25 cellular contexts compared by ENCODE assay signal in the genomic region with DNA sequence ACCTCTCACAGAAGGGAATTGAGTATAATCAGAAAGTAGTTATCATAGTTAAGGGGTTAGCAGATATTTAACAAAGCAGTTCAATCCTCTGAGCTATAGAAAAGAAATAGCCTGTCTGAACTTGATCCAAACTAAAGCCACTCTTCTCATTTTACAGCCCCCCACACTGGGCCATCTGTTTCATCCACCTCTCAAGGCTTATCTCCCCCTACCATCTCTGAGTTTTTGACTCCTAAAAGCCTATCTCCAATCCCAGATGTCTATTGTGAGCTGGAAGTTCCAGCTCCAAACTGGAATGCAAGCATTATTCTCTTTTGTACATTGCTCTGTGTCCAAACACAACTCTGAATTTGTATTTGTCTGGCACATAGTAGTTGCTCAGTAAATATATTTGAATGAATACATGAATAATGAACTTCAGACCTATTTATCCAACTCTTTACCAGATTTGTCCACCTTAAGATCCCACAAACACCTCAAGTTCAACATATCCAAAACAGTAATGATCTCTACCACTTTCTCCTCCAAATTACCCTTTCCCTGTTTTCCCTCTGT.
"Had no signal": no experiment of that assay in that cellular context is flagged by ENCODE, and none has a peak within 500 bp of the region (broad histone marks: within the 10 kb centered on the region; RNA-seq: fewer than 3 reads in every experiment).

No MANE protein-coding gene starts in this region.

- H3K9me3 ChIP-seq: Peyer's patch, SJCRH30 had no signal

- H3K27me3 ChIP-seq: Peyer's patch had no signal

- ATAC-seq: activated T-cell treated with anti-CD3 and anti-CD28 coated beads, Interleukin-2, amount 50 U/mL, for 4 hours had no signal

- DNase-seq: activated B cell treated with CpG ODN at 0.5 μM for 24 hours; activated CD4-positive, alpha-beta memory T cell treated with anti-CD3 and anti-CD28 coated beads for 36 hours; activated CD4-positive, alpha-beta T cell treated with anti-CD3 and anti-CD28 coated beads for 1 hour; activated CD4-positive, alpha-beta T cell treated with anti-CD3 and anti-CD28 coated beads, Interleukin-2, amount 10 ng/mL, durations not matched to agents 7 days and 5 days; activated CD8-positive, alpha-beta memory T cell treated with anti-CD3 and anti-CD28 coated beads for 24 hours; activated effector memory CD4-positive, alpha-beta T cell treated with anti-CD3 and anti-CD28 coated beads, Interleukin-2, amount 50 U/mL, for 16 hours; activated naive CD4-positive, alpha-beta T cell treated with anti-CD3 and anti-CD28 coated beads for 36 hours; activated T-cell treated with anti-CD3 and anti-CD28 coated beads, Interleukin-2, amount 50 U/mL, for 4 hours; amygdala; cortex of kidney; MV-4-11; NCI-H1092 treated with DMSO at 0.1 percent for 48 hours; NCI-H1417 treated with DMSO at 0.1 percent for 48 hours; NCI-H1694; NCI-H2029; NCI-H446; NCI-H526; Peyer's patch; Right ventricle myocardium superior; SJCRH30; T-helper 2 cell; T1000 had no signal

- H3K36me3 ChIP-seq: Peyer's patch, SJCRH30 had no signal

- H3K4me3 ChIP-seq: Peyer's patch, SJCRH30 had no signal

- FAIRE-seq: astrocyte, TTC549 had no signal

- H3K27ac ChIP-seq: Peyer's patch, RWPE1, SJCRH30 had no signal

- H3K4me1 ChIP-seq: SJCRH30 had no signal
